In the genomic region with DNA sequence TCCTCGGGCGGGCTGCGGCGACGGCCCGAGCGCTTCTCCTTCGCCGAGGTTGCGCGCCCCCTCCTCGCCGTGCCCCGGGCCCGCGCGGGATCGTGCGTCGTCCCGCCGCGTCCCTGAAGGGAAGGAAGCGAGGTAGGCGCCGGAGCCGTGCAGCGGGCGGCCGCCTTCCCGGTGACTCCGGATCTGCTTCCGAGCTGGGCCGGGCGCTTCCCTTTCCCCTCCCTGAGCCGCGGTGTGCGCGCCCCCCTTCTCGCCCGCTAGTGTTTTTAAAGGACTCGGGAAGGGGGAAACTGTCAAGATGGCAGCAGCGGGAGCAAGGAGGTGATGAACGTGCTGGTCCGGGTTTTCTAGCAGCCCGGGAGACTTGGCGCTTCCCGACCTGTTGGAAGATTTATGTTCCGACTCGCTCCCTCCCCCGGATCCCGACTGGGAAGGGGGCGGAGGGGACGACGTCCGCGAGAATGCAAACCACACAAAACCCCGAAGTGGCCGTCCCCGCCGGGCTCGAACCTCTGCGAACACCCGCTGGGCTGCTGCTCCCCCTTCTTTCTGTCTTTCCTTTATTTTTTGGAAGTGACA, we compare ENCODE assay signal across 8 cellular contexts. TPM values are rescaled to one million over a fixed set of nuclear protein-coding genes. Genes with fewer than 3 reads are reported as not detected.
DNase-seq lines count a peak whose midpoint lies in the region; ATAC-seq and TF ChIP-seq lines count a peak whose summit lies in the region.

No MANE protein-coding gene starts in this region.

- H3K9ac ChIP-seq in DND-41 (ENCODE audit: low read depth, low read length) = peak overlapping the region; percentile 77

- DNase-seq in DND-41 = no peak
- DNase-seq in H4 (ENCODE audit: low spot score) = peak; percentile 62
- peak; percentile 86 for DNase-seq in NCI-H2171 treated with DMSO at 0.1 percent for 48 hours (lab: John Stamatoyannopoulos, UW)
- peak in 1 of 2 donors; percentile 38 for DNase-seq in activated T-cell treated with anti-CD3 and anti-CD28 coated beads, Interleukin-2, amount 50 U/mL, for 72 hours
- DNase-seq in fibroblast of pulmonary artery (ENCODE audit: low read depth) = peak; percentile 73

- peak overlapping the region; percentile 88 for H2AFZ ChIP-seq in DND-41 (ENCODE audit: low read depth, low read length)

- H3K79me2 ChIP-seq in DND-41 (ENCODE audit: insufficient read depth, low read length) = peaks cover 48% of the 10 kb centered on the region

- peaks cover 57% of the 10 kb centered on the region for H3K4me1 ChIP-seq in DND-41 (ENCODE audit: insufficient read depth, low read length)

- H3K4me1 Mint-ChIP-seq in activated T-cell treated with anti-CD3 and anti-CD28 coated beads, Interleukin-2, amount 50 U/mL, for 72 hours (ENCODE audit: low read depth) = peaks cover 37% of the 10 kb centered on the region
- H3K4me1 Mint-ChIP-seq in nephron = peaks cover 37% of the 10 kb centered on the region

- H3K9me3 ChIP-seq in DND-41 (ENCODE audit: insufficient read depth, low read length, severe bottlenecking) = no peaks in the 10 kb centered on the region

- H3K27ac ChIP-seq in DND-41 (ENCODE audit: low read length) = peak overlapping the region; percentile 77

- H3K27ac Mint-ChIP-seq in activated T-cell treated with anti-CD3 and anti-CD28 coated beads, Interleukin-2, amount 50 U/mL, for 72 hours = no peak overlapping the region
- H3K27ac Mint-ChIP-seq in nephron = peak overlapping the region; percentile 91 to 99 (median 98)

- H3K9me3 Mint-ChIP-seq in activated T-cell treated with anti-CD3 and anti-CD28 coated beads, Interleukin-2, amount 50 U/mL, for 72 hours = no peaks in the 10 kb centered on the region
- no peaks in the 10 kb centered on the region for H3K9me3 Mint-ChIP-seq in nephron

- H3K36me3 ChIP-seq in DND-41 (ENCODE audit: insufficient read depth, low read length) = peaks cover 10% of the 10 kb centered on the region

- peak; percentile 27 for ATAC-seq in DND-41 (ENCODE audit: insufficient read depth, low read depth)
- peak; percentile 0 to 9 for ATAC-seq in activated T-cell treated with anti-CD3 and anti-CD28 coated beads, Interleukin-2, amount 50 U/mL, for 72 hours (replicated peaks in 1 of 2)
- no peak for ATAC-seq in GM19328 (IDR thresholded peaks at IDR 0.05; ENCODE audit: unreplicated experiment)
- no peak for ATAC-seq in HG02759 (IDR thresholded peaks at IDR 0.05; ENCODE audit: unreplicated experiment)

- H4K20me1 ChIP-seq in DND-41 (ENCODE audit: insufficient read depth, low read length) = peaks cover 11% of the 10 kb centered on the region

- peak overlapping the region; percentile 98 for H3K4me2 ChIP-seq in DND-41 (ENCODE audit: insufficient read depth, low read length)

- no peak for TF ChIP-seq CTCF in DND-41 (IDR thresholded peaks at IDR 0.05; ENCODE audit: borderline replicate concordance, extremely low read depth, low read length, poor library complexity, severe bottlenecking)
- TF ChIP-seq CTCF in fibroblast of pulmonary artery (IDR thresholded peaks at IDR 0.05; ENCODE audit: low read length, missing control alignments) = no peak
- no peak for TF ChIP-seq CTCF in nephron (IDR thresholded peaks at IDR 0.05; ENCODE audit: unreplicated experiment in 3 of 3)

- H3K4me3 Mint-ChIP-seq in activated T-cell treated with anti-CD3 and anti-CD28 coated beads, Interleukin-2, amount 50 U/mL, for 72 hours = peak overlapping the region; percentile 88 to 94
- peak overlapping the region; percentile 91 to 100 (median 96) for H3K4me3 Mint-ChIP-seq in nephron

- no peaks in the 10 kb centered on the region for H3K27me3 ChIP-seq in DND-41 (ENCODE audit: insufficient read depth, low read length, poor library complexity)

- peaks cover 5 to 10% of the 10 kb centered on the region in 2 donors for H3K36me3 Mint-ChIP-seq in activated T-cell treated with anti-CD3 and anti-CD28 coated beads, Interleukin-2, amount 50 U/mL, for 72 hours (ENCODE audit: insufficient read depth in 2 of 2)
- peaks cover 8% of the 10 kb centered on the region for H3K36me3 Mint-ChIP-seq in nephron (ENCODE audit: low read depth)

- peaks cover 25% of the 10 kb centered on the region for H3K27me3 Mint-ChIP-seq in activated T-cell treated with anti-CD3 and anti-CD28 coated beads, Interleukin-2, amount 50 U/mL, for 72 hours (ENCODE audit: low read depth)
- peaks cover 5% of the 10 kb centered on the region for H3K27me3 Mint-ChIP-seq in nephron (ENCODE audit: low read depth)

- peak overlapping the region; percentile 61 to 78 for H3K4me3 ChIP-seq in DND-41 (ENCODE audit: low read depth in 1 of 2, low read length in 2 of 2)
- H3K4me3 ChIP-seq in fibroblast of pulmonary artery (replicated peaks; ENCODE audit: low read depth, low read length) = peak overlapping the region; percentile 74

RNA-seq across cellular contexts. Expression of gene FOXO3, which starts 0.7 kb away (rescaled TPM):
- total RNA-seq in H4 (2014; rRNA removed; shearing (Covaris generic)) = 6.2 and 7.2 TPM in 2 replicates
- 10 to 100 TPM in 1 of 2 donors, 1 to 10 TPM in 1; 7.1 to 10.0 TPM for total RNA-seq in activated T-cell treated with anti-CD3 and anti-CD28 coated beads, Interleukin-2, amount 50 U/mL, for 72 hours

Comparison
In these comparisons a context has a peak if more than half of its experiments do, and no peak if none do; other contexts are left out.
1. ATAC-seq: peak in DND-41 (single experiment) and activated T-cell treated with anti-CD3 and anti-CD28 coated beads, Interleukin-2, amount 50 U/mL, for 72 hours (2 of 2); none in GM19328 (single experiment) and HG02759 (single experiment).